In the genomic region with DNA sequence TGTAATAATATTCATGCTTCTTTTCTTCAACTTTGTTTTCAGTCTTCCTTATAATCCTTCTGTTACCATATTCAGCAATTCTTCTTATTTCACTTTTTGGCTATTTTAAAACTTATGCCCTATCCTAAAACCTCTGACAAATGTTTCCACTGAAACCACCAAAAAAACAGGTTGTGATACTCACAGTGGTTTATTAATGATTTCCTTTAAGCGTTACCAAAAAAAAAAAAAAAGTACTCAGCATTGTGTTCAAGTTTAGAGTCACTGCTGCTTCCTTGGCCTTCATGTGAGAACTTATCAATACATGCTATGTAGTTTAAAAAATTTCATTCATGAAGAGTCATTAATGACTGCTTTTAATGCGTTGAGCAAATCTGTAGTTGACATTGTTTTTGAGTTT, we compare ENCODE assay signal across 29 cellular contexts. TPM values are rescaled to one million over a fixed set of nuclear protein-coding genes. Genes with fewer than 3 reads are reported as not detected.
DNase-seq lines count a peak whose midpoint lies in the region; ATAC-seq, FAIRE-seq and TF ChIP-seq lines count a peak whose summit lies in the region.
"Had no signal": no experiment of that assay in that cellular context is flagged by ENCODE, and none has a peak within 500 bp of the region (broad histone marks: within the 10 kb centered on the region; RNA-seq: fewer than 3 reads in every experiment).

No MANE protein-coding gene starts in this region.

- peak; percentile 54 for FAIRE-seq in GM18507 (lab: Jason Lieb, UNC)
- FAIRE-seq: A204.1, D721Med had no signal

- H3K36me3 Mint-ChIP-seq in HFFc6 (ENCODE audit: low read depth) (no peaks in the 10 kb centered on the region), type B pancreatic cell (no peaks in the 10 kb centered on the region)
- H3K36me3 Mint-ChIP-seq: T-cell had no signal

- peaks cover 7% of the 10 kb centered on the region for H3K9me3 Mint-ChIP-seq in HFFc6
- H3K9me3 Mint-ChIP-seq in type B pancreatic cell: no peaks in the 10 kb centered on the region
- H3K9me3 Mint-ChIP-seq: activated CD4-positive, alpha-beta memory T cell treated with anti-CD3 and anti-CD28 coated beads, Interleukin-2, amount 10 ng/mL, durations not matched to agents 7 days and 5 days had no signal

- ATAC-seq in GM19452 (IDR thresholded peaks at IDR 0.05; ENCODE audit: unreplicated experiment) (peak; percentile 83), HG02840 (IDR thresholded peaks at IDR 0.05; ENCODE audit: low FRiP score, unreplicated experiment) (peak; percentile 73), HG03457 (IDR thresholded peaks at IDR 0.05; ENCODE audit: unreplicated experiment) (peak; percentile 80)
- ATAC-seq: naive thymus-derived CD4-positive, alpha-beta T cell; pancreas; stimulated activated naive CD8-positive, alpha-beta T cell treated with anti-CD3 and anti-CD28 coated beads, Interleukin-15, amount 100 ng/mL, for 72 hours; T-cell had no signal

- DNase-seq in GM18507 (ENCODE audit: extremely low spot score, insufficient read length, low read depth): no peak
- no peak for DNase-seq in SW 1271 (lab: John Stamatoyannopoulos, UW)
- DNase-seq in HFFc6: no peak
- no peak for DNase-seq in NCI-H128 (lab: John Stamatoyannopoulos, UW; ENCODE audit: unreplicated experiment)
- DNase-seq in type B pancreatic cell (ENCODE audit: extremely low spot score, unreplicated experiment): no peak
- DNase-seq: activated CD4-positive, alpha-beta memory T cell treated with anti-CD3 and anti-CD28 coated beads, Interleukin-2, amount 10 ng/mL, durations not matched to agents 7 days and 5 days; activated naive CD4-positive, alpha-beta T cell treated with anti-CD3 and anti-CD28 coated beads, Interleukin-2, amount 50 U/mL, for 16 hours; activated T-cell treated with anti-CD3 and anti-CD28 coated beads, Interleukin-2, amount 50 U/mL, for 24 hours; C1 segment of cervical spinal cord; GOT3; islet precursor cell; KG1; naive thymus-derived CD4-positive, alpha-beta T cell; NCI-H1048; NCI-H524 treated with DMSO at 0.1 percent for 48 hours; pancreas; Right ventricle myocardium superior; stimulated activated CD4-positive, alpha-beta T cell treated with anti-CD3 and anti-CD28 coated beads, Interleukin-2, amount 100 ng/mL, for 24 hours; stimulated activated naive CD8-positive, alpha-beta T cell treated with anti-CD3 and anti-CD28 coated beads, Interleukin-15, amount 100 ng/mL, for 72 hours; T-cell; upper lobe of left lung had no signal

- H3K27ac Mint-ChIP-seq in HFFc6: no peak overlapping the region
- H3K27ac Mint-ChIP-seq in type B pancreatic cell: no peak overlapping the region
- H3K27ac Mint-ChIP-seq: activated CD4-positive, alpha-beta memory T cell treated with anti-CD3 and anti-CD28 coated beads, Interleukin-2, amount 10 ng/mL, durations not matched to agents 7 days and 5 days; activated T-cell treated with anti-CD3 and anti-CD28 coated beads, Interleukin-2, amount 50 U/mL, for 24 hours; naive thymus-derived CD4-positive, alpha-beta T cell; stimulated activated naive CD8-positive, alpha-beta T cell treated with anti-CD3 and anti-CD28 coated beads, Interleukin-15, amount 100 ng/mL, for 72 hours; T-cell had no signal

- H3K4me3 Mint-ChIP-seq in HFFc6: no peak overlapping the region
- H3K4me3 Mint-ChIP-seq in type B pancreatic cell: no peak overlapping the region
- H3K4me3 Mint-ChIP-seq: activated CD4-positive, alpha-beta memory T cell treated with anti-CD3 and anti-CD28 coated beads, Interleukin-2, amount 10 ng/mL, durations not matched to agents 7 days and 5 days; activated T-cell treated with anti-CD3 and anti-CD28 coated beads, Interleukin-2, amount 50 U/mL, for 24 hours; naive thymus-derived CD4-positive, alpha-beta T cell; stimulated activated naive CD8-positive, alpha-beta T cell treated with anti-CD3 and anti-CD28 coated beads, Interleukin-15, amount 100 ng/mL, for 72 hours; T-cell had no signal

- H3K4me1 Mint-ChIP-seq in HFFc6 (ENCODE audit: low read depth): no peaks in the 10 kb centered on the region
- H3K4me1 Mint-ChIP-seq in type B pancreatic cell (ENCODE audit: unreplicated experiment): no peaks in the 10 kb centered on the region
- H3K4me1 Mint-ChIP-seq: activated CD4-positive, alpha-beta memory T cell treated with anti-CD3 and anti-CD28 coated beads, Interleukin-2, amount 10 ng/mL, durations not matched to agents 7 days and 5 days; naive thymus-derived CD4-positive, alpha-beta T cell; stimulated activated naive CD8-positive, alpha-beta T cell treated with anti-CD3 and anti-CD28 coated beads, Interleukin-15, amount 100 ng/mL, for 72 hours; T-cell had no signal

- TF ChIP-seq CTCF in HFFc6 (IDR thresholded peaks at IDR 0.05): no peak
- TF ChIP-seq CTCF in type B pancreatic cell (conservative IDR thresholded peaks at IDR 0.05): no peak

- H3K27me3 Mint-ChIP-seq in HFFc6 (ENCODE audit: insufficient read depth): no peaks in the 10 kb centered on the region
- no peaks in the 10 kb centered on the region for H3K27me3 Mint-ChIP-seq in type B pancreatic cell
- H3K27me3 Mint-ChIP-seq: activated CD4-positive, alpha-beta memory T cell treated with anti-CD3 and anti-CD28 coated beads, Interleukin-2, amount 10 ng/mL, durations not matched to agents 7 days and 5 days; activated T-cell treated with anti-CD3 and anti-CD28 coated beads, Interleukin-2, amount 50 U/mL, for 24 hours; naive thymus-derived CD4-positive, alpha-beta T cell; stimulated activated naive CD8-positive, alpha-beta T cell treated with anti-CD3 and anti-CD28 coated beads, Interleukin-15, amount 100 ng/mL, for 72 hours; T-cell had no signal

RNA-seq across cellular contexts. Expression of gene UGT2A3, which starts 35.4 kb away (rescaled TPM):
- not detected for total RNA-seq in HFFc6 (2021; fragmentation: NEBNext Ultra II Directional; extraction: Animal tissue kit (Norgen Biotek cat#: 25700))
- total RNA-seq in type B pancreatic cell (ENCODE audit: low replicate concordance): 2.5 and 3.5 TPM in 2 replicates
- total RNA-seq: activated CD4-positive, alpha-beta memory T cell treated with anti-CD3 and anti-CD28 coated beads, Interleukin-2, amount 10 ng/mL, durations not matched to agents 7 days and 5 days; ascending aorta; chondrocyte; G401; naive thymus-derived CD4-positive, alpha-beta T cell; Right ventricle myocardium superior had no signal
